In genomic region chr9:137670391-137671195, GRCh38 we compare ENCODE assay signal across 15 cellular contexts. TPM values are rescaled to one million over a fixed set of nuclear protein-coding genes. Genes with fewer than 3 reads are reported as not detected.
DNase-seq lines count a peak whose midpoint lies in the region; ATAC-seq, FAIRE-seq and TF ChIP-seq lines count a peak whose summit lies in the region.
"Had no signal": no experiment of that assay in that cellular context is flagged by ENCODE, and none has a peak within 500 bp of the region (broad histone marks: within the 10 kb centered on the region; RNA-seq: fewer than 3 reads in every experiment).

No MANE protein-coding gene starts in this region.

- in situ Hi-C loops in mammary epithelial cell (cut with MboI; ENCODE audit: low sequenced_read_pairs in 2 of 2) (no loop called here), HepG2 (cut with HindIII; ENCODE audit: extremely low pct_ligation_motif_present, low pct_unique_long_range_greater_than_20kb) (no loop called here)

- peaks cover 8% of the 10 kb centered on the region for H3K4me1 ChIP-seq in mammary epithelial cell (ENCODE audit: insufficient read depth, low read length)
- peaks cover 62% of the 10 kb centered on the region for H3K4me1 ChIP-seq in HepG2 (ENCODE audit: insufficient read depth, low read length)
- H3K4me1 ChIP-seq: parathyroid adenoma, SJCRH30 had no signal

- H3K4me1 Mint-ChIP-seq in activated CD4-positive, alpha-beta T cell treated with anti-CD3 and anti-CD28 coated beads for 36 hours: peaks cover 49% of the 10 kb centered on the region
- peaks cover 60 to 89% of the 10 kb centered on the region in 2 donors for H3K4me1 Mint-ChIP-seq in stimulated activated naive B cell treated with anti-CD40 and anti-IgM and Interleukin-4, amounts not matched to agents 10 μg/mL and 1 μg/mL and 100 μg/mL, for 72 hours
- H3K4me1 Mint-ChIP-seq in osteocyte (ENCODE audit: unreplicated experiment): peaks cover 50% of the 10 kb centered on the region
- peaks cover 66% of the 10 kb centered on the region for H3K4me1 Mint-ChIP-seq in CD4-positive, alpha-beta T cell (ENCODE audit: low read depth)

- BruUV-seq in mammary epithelial cell (replicated peaks; lab: Mats Ljungman, UMichigan) (TSS peak; percentile 30), HepG2 (replicated peaks; lab: Mats Ljungman, UMichigan) (no TSS peak)

- intact Hi-C loops in activated CD4-positive, alpha-beta T cell treated with anti-CD3 and anti-CD28 coated beads for 36 hours (cut with DNase I, micrococcal nuclease): loop anchor here in 1 of 2 experiments (5.0 kb wide), 1 partner anchor 102 kb away; no protein-coding TSS in a partner anchor
- intact Hi-C loops in mammary epithelial cell (cut with micrococcal nuclease) (loop anchor here (5.0 kb wide), 3 partner anchors 52 to 352 kb away; no protein-coding TSS in a partner anchor), HepG2 (cut with micrococcal nuclease; ENCODE audit: unreplicated experiment) (loop anchor here (5.0 kb wide), 2 partner anchors 63 to 117 kb away; partner anchors contain the start of gene ARRDC1)
- intact Hi-C loops in CD4-positive, alpha-beta T cell (cut with DNase I, micrococcal nuclease): loop anchor here in 1 of 2 experiments (1.0 to 10.0 kb wide), 3 partner anchors 102 to 354 kb away; no protein-coding TSS in a partner anchor

- TF ChIP-seq EP300 in HepG2 (IDR thresholded peaks at IDR 0.05; ENCODE audit: low read depth in 2 of 2, low read length in 2 of 2) (peak in 1 of 2 experiments; percentile 51; a peak in 2 of 4 replicates), HepG2 (CRISPR knock-in tag; IDR thresholded peaks at IDR 0.05; ENCODE audit: borderline replicate concordance) (peak; percentile 34; the same call in 1 of the 2 replicates)

- TF ChIP-seq RAD21 in HepG2 (CRISPR knock-in tag; IDR thresholded peaks at IDR 0.05): no peak

- H3K9ac ChIP-seq in mammary epithelial cell (ENCODE audit: insufficient read depth, low read length) (no peak overlapping the region), HepG2 (ENCODE audit: insufficient read depth, low read depth, low read length) (peak overlapping the region; percentile 61)
- H3K9ac ChIP-seq: parathyroid adenoma had no signal

- WGBS in mammary epithelial cell (ENCODE audit: low coverage, missing lambda C conversion rate): 59% methylated on average over 13 of the region's 25 CpGs
- 12% methylated on average over 25 of the region's 25 CpGs for WGBS in HepG2 (ENCODE audit: low lambda C conversion rate)

- H3K9me3 ChIP-seq in mammary epithelial cell (replicated peaks; ENCODE audit: insufficient read depth, low read length) (no peaks in the 10 kb centered on the region), HepG2 (ENCODE audit: low read length) (no peaks in the 10 kb centered on the region)
- H3K9me3 ChIP-seq in CD4-positive, alpha-beta T cell (ENCODE audit: control insufficient read depth, low read length): no peaks in the 10 kb centered on the region
- H3K9me3 ChIP-seq: SJCRH30 had no signal

- CTCF ChIA-PET in activated CD4-positive, alpha-beta T cell treated with anti-CD3 and anti-CD28 coated beads for 36 hours (lab: Charles Lee): interaction anchor here (0.5 to 1.3 kb wide), 10 partner anchors 10 to 240 kb away, joined by 3 to 5 read pairs (median 4); no protein-coding TSS in a partner anchor
- CTCF ChIA-PET in mammary epithelial cell (lab: Charles Lee; ENCODE audit: low non-redundant PET): no interaction called here
- CTCF ChIA-PET in HepG2 (lab: Yijun Ruan, JAX; ENCODE audit: low intra/inter-chr PET ratio, low total read pairs): no interaction called here
- CTCF ChIA-PET in CD4-positive, alpha-beta T cell (lab: Charles Lee): no interaction called here

- H3K4me2 ChIP-seq in mammary epithelial cell (ENCODE audit: insufficient read depth, low read depth, low read length) (peak overlapping the region; percentile 39), HepG2 (ENCODE audit: low read depth, low read length) (peak overlapping the region; percentile 85)

- H4K20me1 ChIP-seq in mammary epithelial cell (ENCODE audit: insufficient read depth, low read length) (no peaks in the 10 kb centered on the region), HepG2 (ENCODE audit: insufficient read depth, low read length) (peaks cover 11% of the 10 kb centered on the region; the same call in 1 of the 2 replicates)

- H3K4me3 Mint-ChIP-seq in activated CD4-positive, alpha-beta T cell treated with anti-CD3 and anti-CD28 coated beads for 36 hours: no peak overlapping the region
- H3K4me3 Mint-ChIP-seq in stimulated activated naive B cell treated with anti-CD40 and anti-IgM and Interleukin-4, amounts not matched to agents 10 μg/mL and 1 μg/mL and 100 μg/mL, for 72 hours: no peak overlapping the region
- H3K4me3 Mint-ChIP-seq in osteocyte (ENCODE audit: unreplicated experiment): no peak overlapping the region
- H3K4me3 Mint-ChIP-seq in CD4-positive, alpha-beta T cell: no peak overlapping the region

- no peaks in the 10 kb centered on the region for H3K9me3 Mint-ChIP-seq in activated CD4-positive, alpha-beta T cell treated with anti-CD3 and anti-CD28 coated beads for 36 hours (ENCODE audit: low read depth)
- no peaks in the 10 kb centered on the region for H3K9me3 Mint-ChIP-seq in stimulated activated naive B cell treated with anti-CD40 and anti-IgM and Interleukin-4, amounts not matched to agents 10 μg/mL and 1 μg/mL and 100 μg/mL, for 72 hours
- no peaks in the 10 kb centered on the region for H3K9me3 Mint-ChIP-seq in osteocyte (ENCODE audit: unreplicated experiment)
- no peaks in the 10 kb centered on the region for H3K9me3 Mint-ChIP-seq in CD4-positive, alpha-beta T cell

- FAIRE-seq in HepG2 (lab: Jason Lieb, UNC): peak; percentile 97

- peak overlapping the region; percentile 10 for H3K27ac Mint-ChIP-seq in activated CD4-positive, alpha-beta T cell treated with anti-CD3 and anti-CD28 coated beads for 36 hours
- peak overlapping the region; percentile 73 for H3K27ac Mint-ChIP-seq in stimulated activated naive B cell treated with anti-CD40 and anti-IgM and Interleukin-4, amounts not matched to agents 10 μg/mL and 1 μg/mL and 100 μg/mL, for 72 hours
- H3K27ac Mint-ChIP-seq in osteocyte (ENCODE audit: unreplicated experiment): no peak overlapping the region
- no peak overlapping the region for H3K27ac Mint-ChIP-seq in CD4-positive, alpha-beta T cell

- peak; percentile 52 to 63; a peak in 2 of 4 replicates for TF ChIP-seq POLR2A in HepG2 (IDR thresholded peaks at IDR 0.05; ENCODE audit: insufficient read depth in 1 of 2, low read depth in 2 of 2, low read length in 2 of 2)

- H2AFZ ChIP-seq in mammary epithelial cell (ENCODE audit: low read depth, low read length): no peak overlapping the region
- H2AFZ ChIP-seq in HepG2 (ENCODE audit: low read length): no peak overlapping the region
- H2AFZ ChIP-seq: parathyroid adenoma had no signal

- no peak for ATAC-seq in activated CD4-positive, alpha-beta T cell treated with anti-CD3 and anti-CD28 coated beads for 36 hours
- ATAC-seq in HepG2: peak; percentile 97
- no peak for ATAC-seq in stimulated activated naive B cell treated with anti-CD40 and anti-IgM and Interleukin-4, amounts not matched to agents 10 μg/mL and 1 μg/mL and 100 μg/mL, for 72 hours (replicated peaks)
- ATAC-seq in CD4-positive, alpha-beta T cell (ENCODE audit: poor library complexity): no peak
- ATAC-seq: HCT116 had no signal

- H3K79me2 ChIP-seq in mammary epithelial cell (ENCODE audit: insufficient read depth, low read length) (peaks cover 94% of the 10 kb centered on the region), HepG2 (ENCODE audit: insufficient read depth, low read length) (peaks cover 75% of the 10 kb centered on the region)

- no peaks in the 10 kb centered on the region for H3K27me3 Mint-ChIP-seq in activated CD4-positive, alpha-beta T cell treated with anti-CD3 and anti-CD28 coated beads for 36 hours
- H3K27me3 Mint-ChIP-seq in stimulated activated naive B cell treated with anti-CD40 and anti-IgM and Interleukin-4, amounts not matched to agents 10 μg/mL and 1 μg/mL and 100 μg/mL, for 72 hours: no peaks in the 10 kb centered on the region
- no peaks in the 10 kb centered on the region for H3K27me3 Mint-ChIP-seq in osteocyte (ENCODE audit: unreplicated experiment)
- H3K27me3 Mint-ChIP-seq in CD4-positive, alpha-beta T cell: no peaks in the 10 kb centered on the region

- DNase-seq in activated CD4-positive, alpha-beta T cell treated with anti-CD3 and anti-CD28 coated beads for 36 hours: no peak
- DNase-seq in activated CD4-positive, alpha-beta T cell treated with anti-CD3 and anti-CD28 coated beads for 48 hours: no peak
- DNase-seq in mammary epithelial cell (peak; percentile 29), HepG2 (ENCODE audit: low spot score) (peak; percentile 85), osteocyte (ENCODE audit: extremely low spot score, unreplicated experiment) (no peak), NCI-H446 treated with DMSO at 0.1 percent for 48 hours (lab: John Stamatoyannopoulos, UW) (no peak)
- no peak for DNase-seq in stimulated activated naive B cell treated with anti-CD40 and anti-IgM and Interleukin-4, amounts not matched to agents 10 μg/mL and 1 μg/mL and 100 μg/mL, for 72 hours
- no peak for DNase-seq in CD4-positive, alpha-beta T cell
- DNase-seq: ACHN; activated T-cell treated with anti-CD3 and anti-CD28 coated beads for 4 hours; KBM-7; SJCRH30; stimulated activated naive CD4-positive, alpha-beta T cell treated with Interleukin-2 at 50 U/mL for 16 hours had no signal

- H3K27me3 ChIP-seq in mammary epithelial cell (ENCODE audit: insufficient read depth, low read length) (no peaks in the 10 kb centered on the region), HepG2 (ENCODE audit: control insufficient read depth in 1 of 2, insufficient read depth in 2 of 2, low read length in 2 of 2) (no peaks in the 10 kb centered on the region)
- no peaks in the 10 kb centered on the region for H3K27me3 ChIP-seq in CD4-positive, alpha-beta T cell (ENCODE audit: control insufficient read depth, insufficient read depth, low read length)
- H3K27me3 ChIP-seq: SJCRH30 had no signal

- no peak for TF ChIP-seq CTCF in mammary epithelial cell (conservative IDR thresholded peaks at IDR 0.05 in 1 of 2, IDR thresholded peaks at IDR 0.05 in 1 of 2; ENCODE audit: extremely low read depth in 1 of 2, insufficient read depth in 1 of 2, low read depth in 1 of 2, low read length in 2 of 2)
- no peak for TF ChIP-seq CTCF in HepG2 (CRISPR knock-in tag; IDR thresholded peaks at IDR 0.05)
- no peak for TF ChIP-seq CTCF in osteocyte (IDR thresholded peaks at IDR 0.05)
- TF ChIP-seq CTCF in CD4-positive, alpha-beta T cell (IDR thresholded peaks at IDR 0.05): no peak

- POLR2A ChIA-PET in activated CD4-positive, alpha-beta T cell treated with anti-CD3 and anti-CD28 coated beads for 36 hours (lab: Charles Lee): no interaction called here
- POLR2A ChIA-PET in HepG2 (lab: Yijun Ruan, JAX): interaction anchor here (0.5 to 1.6 kb wide), 3 partner anchors 9 to 50 kb away, joined by 3 to 8 read pairs (median 3); no protein-coding TSS in a partner anchor
- POLR2A ChIA-PET in CD4-positive, alpha-beta T cell (lab: Charles Lee): no interaction called here

- H3K36me3 ChIP-seq in mammary epithelial cell (ENCODE audit: insufficient read depth, low read length): peaks cover 4% of the 10 kb centered on the region
- H3K36me3 ChIP-seq in HepG2 (replicated peaks in 1 of 2; ENCODE audit: control insufficient read depth in 1 of 2, insufficient read depth in 2 of 2, low read length in 2 of 2): peaks cover 2 to 3% of the 10 kb centered on the region in 2 experiments; a peak in 2 of 5 replicates
- H3K36me3 ChIP-seq: SJCRH30 had no signal

- H3K36me3 Mint-ChIP-seq in activated CD4-positive, alpha-beta T cell treated with anti-CD3 and anti-CD28 coated beads for 36 hours (ENCODE audit: low read depth): peaks cover 14% of the 10 kb centered on the region
- H3K36me3 Mint-ChIP-seq in stimulated activated naive B cell treated with anti-CD40 and anti-IgM and Interleukin-4, amounts not matched to agents 10 μg/mL and 1 μg/mL and 100 μg/mL, for 72 hours: peaks cover 34 to 36% of the 10 kb centered on the region in 2 donors
- peaks cover 8% of the 10 kb centered on the region for H3K36me3 Mint-ChIP-seq in osteocyte (ENCODE audit: unreplicated experiment)
- H3K36me3 Mint-ChIP-seq in CD4-positive, alpha-beta T cell (ENCODE audit: low read depth): peaks cover 51% of the 10 kb centered on the region

- dilution Hi-C loops in mammary epithelial cell (cut with HindIII; ENCODE audit: low sequenced_read_pairs): loop anchor here (5.0 kb wide), 3 partner anchors 33 to 88 kb away; no protein-coding TSS in a partner anchor

- H3K27ac ChIP-seq in mammary epithelial cell (ENCODE audit: insufficient read depth, low read depth, low read length) (no peak overlapping the region), HepG2 (ENCODE audit: extremely low read length, insufficient read depth, low read length) (peak overlapping the region; percentile 95)
- H3K27ac ChIP-seq in CD4-positive, alpha-beta T cell (ENCODE audit: low read depth, low read length): no peak overlapping the region
- H3K27ac ChIP-seq: parathyroid adenoma, SJCRH30 had no signal

- H3K4me3 ChIP-seq in mammary epithelial cell (replicated peaks in 1 of 3; ENCODE audit: insufficient read depth in 1 of 3, low read depth in 2 of 3, low read length in 3 of 3) (no peak overlapping the region), HepG2 (replicated peaks in 1 of 3; ENCODE audit: insufficient read depth in 1 of 3, low read depth in 2 of 3, low read length in 3 of 3) (peak overlapping the region; percentile 43 to 67 (median 47); a peak in 5 of 6 replicates)
- H3K4me3 ChIP-seq: SJCRH30 had no signal

RNA-seq across cellular contexts. Expression of gene EHMT1, which starts 51.8 kb away (rescaled TPM):
- total RNA-seq in activated CD4-positive, alpha-beta T cell treated with anti-CD3 and anti-CD28 coated beads for 36 hours: 10 to 100 TPM; 66.6 to 76.7 TPM
- total RNA-seq in mammary epithelial cell: 10 to 100 TPM; 55.0 to 83.4 TPM
- 30.8 TPM for polyA plus RNA-seq in mammary epithelial cell
- polyA minus RNA-seq in mammary epithelial cell: 57.6 TPM
- total RNA-seq in HepG2 (2016; rRNA removed; fragmentation: Illumina TruSeq; extraction: Trizol): 19.2 and 23.0 TPM in 2 replicates
- 32.6 and 34.0 TPM in 2 replicates for total RNA-seq in HepG2 (2016; cell fraction: cytosol; rRNA removed; fragmentation: Illumina TruSeq; extraction: Trizol; ENCODE audit: low read depth)
- 15.2 and 25.2 TPM in 2 replicates for total RNA-seq in HepG2 (2016; cell fraction: insoluble cytoplasmic fraction; rRNA removed; fragmentation: Illumina TruSeq; extraction: Trizol)
- 17.9 and 21.2 TPM in 2 replicates for total RNA-seq in HepG2 (2016; cell fraction: membrane; rRNA removed; fragmentation: Illumina TruSeq; extraction: Trizol)
- 21.3 and 28.8 TPM in 2 replicates for total RNA-seq in HepG2 (2016; cell fraction: nucleus; rRNA removed; fragmentation: Illumina TruSeq; extraction: Trizol)
- polyA plus RNA-seq in HepG2 (2011; rRNA removed): 27.1 and 32.7 TPM in 2 replicates
- polyA plus RNA-seq in HepG2 (2011; cell fraction: cytosol; rRNA removed): 15.3 and 21.9 TPM in 2 replicates
- polyA plus RNA-seq in HepG2 (2011; cell fraction: nucleus; rRNA removed): 115 and 134 TPM in 2 replicates
- polyA plus RNA-seq in HepG2 (2012): 23.7 and 24.3 TPM in 2 replicates
- polyA plus RNA-seq in HepG2 (2016; cell fraction: cytosol; fragmentation: Illumina TruSeq; extraction: Trizol; ENCODE audit: low read depth): 2.4 TPM in 2 replicates
- polyA plus RNA-seq in HepG2 (2016; cell fraction: insoluble cytoplasmic fraction; fragmentation: Illumina TruSeq; extraction: Trizol; ENCODE audit: low read depth): 15.9 and 22.8 TPM in 2 replicates
- polyA plus RNA-seq in HepG2 (2016; cell fraction: membrane; fragmentation: Illumina TruSeq; extraction: Trizol; ENCODE audit: low read depth): 6.3 and 6.9 TPM in 2 replicates
- polyA plus RNA-seq in HepG2 (2016; cell fraction: nucleus; fragmentation: Illumina TruSeq; extraction: Trizol; ENCODE audit: insufficient read depth, low read depth): 70.5 and 71.6 TPM in 2 replicates
- 74.8 and 208 TPM in 2 replicates for polyA minus RNA-seq in HepG2 (2011; rRNA and poly(A)+ RNA removed; ENCODE audit: low replicate concordance)
- polyA minus RNA-seq in HepG2 (2011; cell fraction: cytosol; rRNA and poly(A)+ RNA removed): 20.1 and 23.4 TPM in 2 replicates
- 41.9 and 46.2 TPM in 2 replicates for polyA minus RNA-seq in HepG2 (2011; cell fraction: nucleus; rRNA and poly(A)+ RNA removed)
- 88.6 and 93.3 TPM in 2 replicates for total RNA-seq in osteocyte
- 10 to 100 TPM; 80.6 to 87.8 TPM for total RNA-seq in CD4-positive, alpha-beta T cell

Comparison
In these comparisons a context has a peak if more than half of its experiments do, and no peak if none do; other contexts are left out.
1. DNase-seq: peak in mammary epithelial cell (single experiment) and HepG2 (single experiment); none in activated CD4-positive, alpha-beta T cell treated with anti-CD3 and anti-CD28 coated beads for 36 hours (single experiment), activated CD4-positive, alpha-beta T cell treated with anti-CD3 and anti-CD28 coated beads for 48 hours (single experiment), stimulated activated naive B cell treated with anti-CD40 and anti-IgM and Interleukin-4, amounts not matched to agents 10 μg/mL and 1 μg/mL and 100 μg/mL, for 72 hours (single experiment), osteocyte (single experiment), NCI-H446 treated with DMSO at 0.1 percent for 48 hours (single experiment) and CD4-positive, alpha-beta T cell (0 of 10).
2. H3K27ac Mint-ChIP-seq: peak in activated CD4-positive, alpha-beta T cell treated with anti-CD3 and anti-CD28 coated beads for 36 hours (single experiment) and stimulated activated naive B cell treated with anti-CD40 and anti-IgM and Interleukin-4, amounts not matched to agents 10 μg/mL and 1 μg/mL and 100 μg/mL, for 72 hours (single experiment); none in osteocyte (single experiment) and CD4-positive, alpha-beta T cell (single experiment).
3. H3K4me3 ChIP-seq: peak in HepG2 (3 of 3); none in mammary epithelial cell (0 of 3).